Comparison of ENCODE assay signal across 14 cellular contexts in genomic region chr20:53693265-53693871, GRCh38.
A peak's percentile ranks its signal among the peaks of the same experiment; 100 is the strongest.
DNase-seq lines count a peak whose midpoint lies in the region; ATAC-seq lines count a peak whose summit lies in the region.
"Had no signal": no experiment of that assay in that cellular context is flagged by ENCODE, and none has a peak within 500 bp of the region (broad histone marks: within the 10 kb centered on the region; RNA-seq: fewer than 3 reads in every experiment).

No MANE protein-coding gene starts in this region.

- DNase-seq in CD4-positive, CD25-positive, alpha-beta regulatory T cell = peak in 1 of 3 donors; percentile 51
- DNase-seq in T-helper 17 cell = no peak
- no peak for DNase-seq in memory B cell (ENCODE audit: low spot score in 2 of 2)
- no peak for DNase-seq in amygdala (lab: John Stamatoyannopoulos, UW)
- no peak for DNase-seq in stimulated activated CD4-positive, alpha-beta T cell treated with anti-CD3 and anti-CD28 coated beads, Interleukin-15, amount 100 ng/mL, for 24 hours
- no peak for DNase-seq in dedifferentiated amniotic fluid mesenchymal stem cell (ENCODE audit: extremely low spot score)
- DNase-seq: gastrocnemius medialis; NCI-H1092 treated with DMSO at 0.1 percent for 48 hours; retina; stimulated activated CD4-positive, alpha-beta T cell treated with anti-CD3 and anti-CD28 coated beads, Interleukin-4, amount 100 ng/mL, for 4 hours; T1000 had no signal

- peaks cover 3 to 11% (median 6%) of the 10 kb centered on the region in 4 donors for H3K4me1 Mint-ChIP-seq in CD4-positive, CD25-positive, alpha-beta regulatory T cell
- H3K4me1 Mint-ChIP-seq in T-helper 17 cell = peaks cover 21% of the 10 kb centered on the region
- H3K4me1 Mint-ChIP-seq in memory B cell = peaks cover 17% of the 10 kb centered on the region

- no peaks in the 10 kb centered on the region for H3K9me3 ChIP-seq in CD4-positive, CD25-positive, alpha-beta regulatory T cell (ENCODE audit: control insufficient read depth in 2 of 2, low read length in 2 of 2)
- no peaks in the 10 kb centered on the region for H3K9me3 ChIP-seq in T-helper 17 cell (ENCODE audit: control insufficient read depth, low read length, poor library complexity, severe bottlenecking)
- H3K9me3 ChIP-seq: gastrocnemius medialis had no signal

- no peaks in the 10 kb centered on the region for H3K4me1 ChIP-seq in CD4-positive, CD25-positive, alpha-beta regulatory T cell (ENCODE audit: control insufficient read depth, insufficient read depth, low read length, poor library complexity, severe bottlenecking)
- H3K4me1 ChIP-seq: gastrocnemius medialis had no signal

- H3K27ac Mint-ChIP-seq in CD4-positive, CD25-positive, alpha-beta regulatory T cell = peak overlapping the region in 1 of 3 donors; percentile 67
- peak overlapping the region; percentile 75 for H3K27ac Mint-ChIP-seq in T-helper 17 cell
- peak overlapping the region; percentile 36 for H3K27ac Mint-ChIP-seq in memory B cell

- peak overlapping the region in 2 of 4 donors; percentile 3 to 29 for H3K4me3 Mint-ChIP-seq in CD4-positive, CD25-positive, alpha-beta regulatory T cell
- H3K4me3 Mint-ChIP-seq in T-helper 17 cell (peak overlapping the region; percentile 77), memory B cell (peak overlapping the region; percentile 65)
- H3K4me3 Mint-ChIP-seq: brain had no signal

- H3K4me3 ChIP-seq in CD4-positive, CD25-positive, alpha-beta regulatory T cell (ENCODE audit: low read depth, low read length) = peak overlapping the region; percentile 22
- H3K4me3 ChIP-seq: gastrocnemius medialis had no signal

- no peaks in the 10 kb centered on the region for H3K9me3 Mint-ChIP-seq in CD4-positive, CD25-positive, alpha-beta regulatory T cell
- H3K9me3 Mint-ChIP-seq in memory B cell = no peaks in the 10 kb centered on the region
- H3K9me3 Mint-ChIP-seq: brain had no signal

- no peak for ATAC-seq in CD4-positive, CD25-positive, alpha-beta regulatory T cell (ENCODE audit: low read depth in 2 of 2)
- peak; percentile 60 for ATAC-seq in GM19438 (IDR thresholded peaks at IDR 0.05; ENCODE audit: low read depth, unreplicated experiment)
- peak; percentile 49 for ATAC-seq in T-helper 17 cell
- ATAC-seq in memory B cell (ENCODE audit: low read depth) = no peak
- ATAC-seq in HG03565 (IDR thresholded peaks at IDR 0.05; ENCODE audit: unreplicated experiment) = no peak
- ATAC-seq: gastrocnemius medialis had no signal

- H3K36me3 Mint-ChIP-seq in CD4-positive, CD25-positive, alpha-beta regulatory T cell = no peaks in the 10 kb centered on the region
- no peaks in the 10 kb centered on the region for H3K36me3 Mint-ChIP-seq in T-helper 17 cell (ENCODE audit: low read depth)
- no peaks in the 10 kb centered on the region for H3K36me3 Mint-ChIP-seq in memory B cell
- H3K36me3 Mint-ChIP-seq: brain had no signal

- H3K27ac ChIP-seq in CD4-positive, CD25-positive, alpha-beta regulatory T cell (ENCODE audit: insufficient read depth, low read length, poor library complexity, severe bottlenecking) = no peak overlapping the region
- H3K27ac ChIP-seq: gastrocnemius medialis had no signal

- H3K36me3 ChIP-seq in CD4-positive, CD25-positive, alpha-beta regulatory T cell (ENCODE audit: control insufficient read depth, insufficient read depth, low read length) = no peaks in the 10 kb centered on the region
- H3K36me3 ChIP-seq: gastrocnemius medialis had no signal

- H3K27me3 Mint-ChIP-seq in CD4-positive, CD25-positive, alpha-beta regulatory T cell = no peaks in the 10 kb centered on the region
- H3K27me3 Mint-ChIP-seq in T-helper 17 cell = no peaks in the 10 kb centered on the region
- no peaks in the 10 kb centered on the region for H3K27me3 Mint-ChIP-seq in memory B cell
- H3K27me3 Mint-ChIP-seq: brain had no signal

- H3K27me3 ChIP-seq in CD4-positive, CD25-positive, alpha-beta regulatory T cell (ENCODE audit: control insufficient read depth, insufficient read depth, low read length) = no peaks in the 10 kb centered on the region
- H3K27me3 ChIP-seq: gastrocnemius medialis had no signal

Comparison
In these comparisons a context has a peak if more than half of its experiments do, and no peak if none do; other contexts are left out.
1. ATAC-seq: peak in GM19438 (single experiment) and T-helper 17 cell (single experiment); none in CD4-positive, CD25-positive, alpha-beta regulatory T cell (0 of 2), memory B cell (single experiment) and HG03565 (single experiment).